ENCODE assay signal across 26 cellular contexts in genomic region chr12:108948369-108948768, GRCh38.
"Had no signal": no experiment of that assay in that cellular context is flagged by ENCODE, and none has a peak within 500 bp of the region (broad histone marks: within the 10 kb centered on the region; RNA-seq: fewer than 3 reads in every experiment).

No MANE protein-coding gene starts in this region.

- FAIRE-seq: astrocyte, islet of Langerhans, urothelium cell line had no signal

- H3K4me1 ChIP-seq: colonic mucosa, parathyroid adenoma had no signal

- H3K36me3 Mint-ChIP-seq: activated naive CD8-positive, alpha-beta T cell treated with anti-CD3 and anti-CD28 coated beads for 36 hours; stimulated activated effector memory CD8-positive, alpha-beta T cell treated with anti-CD3 and anti-CD28 coated beads, Interleukin-12 subunit alpha, Interleukin-12 subunit beta, amount 100 ng/mL, for 72 hours had no signal

- H3K27me3 ChIP-seq: colonic mucosa, esophagus squamous epithelium, gastrocnemius medialis, right lobe of liver, stomach, suprapubic skin, tibial nerve had no signal

- H3K9me3 ChIP-seq: colonic mucosa, gastrocnemius medialis, right lobe of liver had no signal

- H3K27ac ChIP-seq: colonic mucosa, esophagus squamous epithelium, gastrocnemius medialis, parathyroid adenoma, right lobe of liver, skin epidermis, stomach, suprapubic skin, tibial nerve had no signal

- H3K4me3 Mint-ChIP-seq: activated B cell treated with CpG ODN at 0.5 μM for 24 hours; activated CD4-positive, alpha-beta T cell treated with anti-CD3 and anti-CD28 coated beads for 36 hours; activated naive CD8-positive, alpha-beta T cell treated with anti-CD3 and anti-CD28 coated beads for 36 hours; activated T-cell treated with anti-CD3 and anti-CD28 coated beads, Interleukin-2, amount 50 U/mL, for 24 hours; memory B cell; nephron progenitor cell; stimulated activated effector memory CD8-positive, alpha-beta T cell treated with anti-CD3 and anti-CD28 coated beads, Interleukin-12 subunit alpha, Interleukin-12 subunit beta, amount 100 ng/mL, for 72 hours had no signal

- H3K4me1 Mint-ChIP-seq: nephron progenitor cell; stimulated activated effector memory CD8-positive, alpha-beta T cell treated with anti-CD3 and anti-CD28 coated beads, Interleukin-12 subunit alpha, Interleukin-12 subunit beta, amount 100 ng/mL, for 72 hours had no signal

- H3K4me3 ChIP-seq: colonic mucosa, esophagus squamous epithelium, gastrocnemius medialis, right lobe of liver, skin epidermis, stomach, suprapubic skin, tibial nerve had no signal

- ATAC-seq: activated CD4-positive, alpha-beta T cell treated with anti-CD3 and anti-CD28 coated beads for 36 hours; gastrocnemius medialis; right lobe of liver; stimulated activated effector memory CD8-positive, alpha-beta T cell treated with anti-CD3 and anti-CD28 coated beads, Interleukin-12 subunit alpha, Interleukin-12 subunit beta, amount 100 ng/mL, for 72 hours had no signal

- DNase-seq: activated B cell treated with CpG ODN at 0.5 μM for 24 hours; activated CD4-positive, alpha-beta T cell treated with anti-CD3 and anti-CD28 coated beads for 36 hours; activated CD4-positive, alpha-beta T cell treated with anti-CD3 and anti-CD28 coated beads, Interleukin-2, amount 50 U/mL, for 4 hours; activated CD8-positive, alpha-beta memory T cell treated with anti-CD3 and anti-CD28 coated beads for 24 hours; activated CD8-positive, alpha-beta memory T cell treated with anti-CD3 and anti-CD28 coated beads, Interleukin-2, amount 50 U/mL, for 4 hours; activated naive CD4-positive, alpha-beta T cell treated with Interleukin-2 at 50 U/mL for 16 hours; activated naive CD8-positive, alpha-beta T cell treated with anti-CD3 and anti-CD28 coated beads for 36 hours; activated T-cell treated with anti-CD3 and anti-CD28 coated beads, Interleukin-2, amount 50 U/mL, for 24 hours; colonic mucosa; esophagus squamous epithelium; gastrocnemius medialis; nephron progenitor cell; right lobe of liver; stimulated activated CD4-positive, alpha-beta T cell treated with anti-CD3 and anti-CD28 coated beads, Interleukin-2, amount 100 ng/mL, for 24 hours; stomach; T1000 had no signal

- H3K9me3 Mint-ChIP-seq: activated T-cell treated with anti-CD3 and anti-CD28 coated beads, Interleukin-2, amount 50 U/mL, for 24 hours had no signal

- H3K27ac Mint-ChIP-seq: activated B cell treated with CpG ODN at 0.5 μM for 24 hours; activated CD4-positive, alpha-beta T cell treated with anti-CD3 and anti-CD28 coated beads for 36 hours; activated naive CD8-positive, alpha-beta T cell treated with anti-CD3 and anti-CD28 coated beads for 36 hours; activated T-cell treated with anti-CD3 and anti-CD28 coated beads, Interleukin-2, amount 50 U/mL, for 24 hours; activated T-helper 2 cell treated with anti-CD3 and anti-CD28 coated beads, Interferon-gamma antibody, Interleukin-2, Interleukin-4, amounts not matched to agents 10 μg/mL and 5 μg/mL and 100 μg/mL, durations not matched to agents 14 hours and 24 hours and 36 hours; memory B cell; nephron progenitor cell; stimulated activated effector memory CD8-positive, alpha-beta T cell treated with anti-CD3 and anti-CD28 coated beads, Interleukin-12 subunit alpha, Interleukin-12 subunit beta, amount 100 ng/mL, for 72 hours had no signal

- H3K36me3 ChIP-seq: colonic mucosa, esophagus squamous epithelium, gastrocnemius medialis, right lobe of liver, stomach, suprapubic skin, tibial nerve had no signal
